ENCODE assay signal across 26 cellular contexts in the genomic region with DNA sequence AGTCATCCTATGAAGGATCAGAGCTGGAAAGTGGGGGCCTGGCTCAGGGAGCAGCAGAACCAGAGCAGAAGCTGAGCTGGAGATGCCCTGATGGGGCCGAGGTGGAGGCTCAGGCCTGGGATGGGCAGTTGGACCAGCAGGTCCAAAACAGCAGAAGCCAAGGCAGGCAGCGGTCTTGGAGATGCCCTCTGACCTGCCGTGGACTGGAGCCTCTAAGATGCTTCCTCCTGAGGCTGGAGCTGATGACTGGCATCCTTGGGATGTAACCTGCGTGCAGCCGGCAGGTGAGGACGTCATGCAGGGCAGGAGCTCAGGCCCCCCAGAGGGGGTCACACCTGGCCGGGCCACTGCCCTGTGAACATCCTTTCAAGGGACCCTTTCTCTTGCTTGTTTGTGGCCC.
DNase-seq lines count a peak whose midpoint lies in the region; ATAC-seq, FAIRE-seq and TF ChIP-seq lines count a peak whose summit lies in the region.
"Had no signal": no experiment of that assay in that cellular context is flagged by ENCODE, and none has a peak within 500 bp of the region (broad histone marks: within the 10 kb centered on the region; RNA-seq: fewer than 3 reads in every experiment).

No MANE protein-coding gene starts in this region.

- no peak for TF ChIP-seq POLR2A in suprapubic skin (IDR thresholded peaks at IDR 0.05)

- H3K79me2 ChIP-seq in astrocyte (ENCODE audit: insufficient read depth, low read length) = no peaks in the 10 kb centered on the region
- H3K79me2 ChIP-seq in neural progenitor cell (ENCODE audit: low read depth) = no peaks in the 10 kb centered on the region
- H3K79me2 ChIP-seq: hepatocyte, parathyroid adenoma had no signal

- CTCF ChIA-PET in activated CD4-positive, alpha-beta T cell treated with anti-CD3 and anti-CD28 coated beads for 36 hours (lab: Charles Lee) = interaction anchor here (0.8 to 2.2 kb wide), 4 partner anchors 21 to 223 kb away, joined by 3 to 9 read pairs (median 4); no protein-coding TSS in a partner anchor
- CTCF ChIA-PET in activated CD4-positive, alpha-beta memory T cell treated with anti-CD3 and anti-CD28 coated beads for 36 hours (lab: Charles Lee) = interaction anchor here (8.2 kb wide), 1 partner anchor 31 kb away, joined by 72 read pairs; no protein-coding TSS in a partner anchor

- FAIRE-seq in astrocyte (lab: Jason Lieb, UNC) = no peak
- FAIRE-seq: A204.1, GM18507 had no signal

- H3K4me1 Mint-ChIP-seq in activated CD4-positive, alpha-beta T cell treated with anti-CD3 and anti-CD28 coated beads for 36 hours = peaks cover 34% of the 10 kb centered on the region
- H3K4me1 Mint-ChIP-seq in astrocyte (ENCODE audit: low read depth, unreplicated experiment) (peaks cover 42% of the 10 kb centered on the region), neural progenitor cell (peaks cover 45% of the 10 kb centered on the region)
- H3K4me1 Mint-ChIP-seq in activated CD4-positive, alpha-beta memory T cell treated with anti-CD3 and anti-CD28 coated beads for 36 hours (ENCODE audit: low read depth) = peaks cover 37% of the 10 kb centered on the region
- H3K4me1 Mint-ChIP-seq: natural killer cell had no signal

- H3K36me3 Mint-ChIP-seq in activated CD4-positive, alpha-beta T cell treated with anti-CD3 and anti-CD28 coated beads for 36 hours (ENCODE audit: low read depth) = no peaks in the 10 kb centered on the region
- H3K36me3 Mint-ChIP-seq in astrocyte (ENCODE audit: low read depth, unreplicated experiment) = peaks cover 2% of the 10 kb centered on the region
- H3K36me3 Mint-ChIP-seq in neural progenitor cell = no peaks in the 10 kb centered on the region
- no peaks in the 10 kb centered on the region for H3K36me3 Mint-ChIP-seq in activated CD4-positive, alpha-beta memory T cell treated with anti-CD3 and anti-CD28 coated beads for 36 hours
- H3K36me3 Mint-ChIP-seq: brain, natural killer cell, type B pancreatic cell had no signal

- ATAC-seq in activated CD4-positive, alpha-beta T cell treated with anti-CD3 and anti-CD28 coated beads for 36 hours = no peak
- ATAC-seq: activated naive CD8-positive, alpha-beta T cell treated with anti-CD3 and anti-CD28 coated beads, Interleukin-2, amount 50 U/mL, for 24 hours; left lobe of liver; natural killer cell; stimulated activated naive CD8-positive, alpha-beta T cell treated with anti-CD3 and anti-CD28 coated beads, Interleukin-15, amount 100 ng/mL, for 72 hours; T-helper 17 cell had no signal

- H3K9ac ChIP-seq in astrocyte (ENCODE audit: low read length) = peak overlapping the region; percentile 61
- H3K9ac ChIP-seq in neural progenitor cell = no peak overlapping the region
- H3K9ac ChIP-seq: parathyroid adenoma had no signal

- peaks cover 2% of the 10 kb centered on the region for H3K27me3 Mint-ChIP-seq in activated CD4-positive, alpha-beta T cell treated with anti-CD3 and anti-CD28 coated beads for 36 hours
- peaks cover 2% of the 10 kb centered on the region for H3K27me3 Mint-ChIP-seq in astrocyte (ENCODE audit: low read depth, unreplicated experiment)
- H3K27me3 Mint-ChIP-seq in neural progenitor cell (ENCODE audit: insufficient read depth, low read depth) = peaks cover 4% of the 10 kb centered on the region
- H3K27me3 Mint-ChIP-seq in activated CD4-positive, alpha-beta memory T cell treated with anti-CD3 and anti-CD28 coated beads for 36 hours = peaks cover 4% of the 10 kb centered on the region
- H3K27me3 Mint-ChIP-seq: activated CD4-positive, alpha-beta T cell treated with anti-CD3 and anti-CD28 coated beads, Interleukin-2, amount 10 ng/mL, durations not matched to agents 24 days and 14 days had no signal

- H3K27me3 ChIP-seq in astrocyte (ENCODE audit: insufficient read depth, low read length) (no peaks in the 10 kb centered on the region), neural progenitor cell (no peaks in the 10 kb centered on the region), suprapubic skin (no peaks in the 10 kb centered on the region)
- H3K27me3 ChIP-seq: hepatocyte had no signal

- TF ChIP-seq CTCF in astrocyte (IDR thresholded peaks at IDR 0.05; ENCODE audit: insufficient read depth, low read depth, low read length) (no peak), neural progenitor cell (IDR thresholded peaks at IDR 0.05) (no peak), suprapubic skin (IDR thresholded peaks at IDR 0.05) (no peak)

- H3K4me3 ChIP-seq in astrocyte (ENCODE audit: insufficient read depth, low read depth, low read length) (no peak overlapping the region), neural progenitor cell (no peak overlapping the region), suprapubic skin (no peak overlapping the region)
- H3K4me3 ChIP-seq: hepatocyte had no signal

- no peak for TF ChIP-seq EP300 in suprapubic skin (IDR thresholded peaks at IDR 0.05)

- H3K9me3 ChIP-seq in astrocyte (ENCODE audit: insufficient read depth, low read depth, low read length) (no peaks in the 10 kb centered on the region), neural progenitor cell (ENCODE audit: low read depth) (no peaks in the 10 kb centered on the region), suprapubic skin (no peaks in the 10 kb centered on the region)

- peak overlapping the region; percentile 61 for H3K4me2 ChIP-seq in astrocyte (ENCODE audit: low read length)
- H3K4me2 ChIP-seq in neural progenitor cell = no peak overlapping the region
- H3K4me2 ChIP-seq: hepatocyte had no signal

- no peaks in the 10 kb centered on the region for H3K9me3 Mint-ChIP-seq in activated CD4-positive, alpha-beta T cell treated with anti-CD3 and anti-CD28 coated beads for 36 hours (ENCODE audit: low read depth)
- no peaks in the 10 kb centered on the region for H3K9me3 Mint-ChIP-seq in astrocyte (ENCODE audit: unreplicated experiment)
- no peaks in the 10 kb centered on the region for H3K9me3 Mint-ChIP-seq in neural progenitor cell
- no peaks in the 10 kb centered on the region for H3K9me3 Mint-ChIP-seq in activated CD4-positive, alpha-beta memory T cell treated with anti-CD3 and anti-CD28 coated beads for 36 hours
- H3K9me3 Mint-ChIP-seq: activated CD4-positive, alpha-beta T cell treated with anti-CD3 and anti-CD28 coated beads, Interleukin-2, amount 10 ng/mL, durations not matched to agents 24 days and 14 days; activated naive CD8-positive, alpha-beta T cell treated with anti-CD3 and anti-CD28 coated beads, Interleukin-2, amount 50 U/mL, for 24 hours; mesothelial cell of epicardium; natural killer cell; stimulated activated naive CD8-positive, alpha-beta T cell treated with anti-CD3 and anti-CD28 coated beads, Interleukin-15, amount 100 ng/mL, for 72 hours; type B pancreatic cell had no signal

- intact Hi-C loops in activated CD4-positive, alpha-beta T cell treated with anti-CD3 and anti-CD28 coated beads for 36 hours (cut with DNase I, micrococcal nuclease) = no loop called here
- intact Hi-C loops in activated CD4-positive, alpha-beta memory T cell treated with anti-CD3 and anti-CD28 coated beads for 36 hours (cut with micrococcal nuclease) = no loop called here

- H3F3A ChIP-seq in neural progenitor cell (ENCODE audit: low read depth) = peaks cover 8% of the 10 kb centered on the region

- H3K36me3 ChIP-seq in astrocyte (ENCODE audit: insufficient read depth, low read length) (no peaks in the 10 kb centered on the region), neural progenitor cell (no peaks in the 10 kb centered on the region), suprapubic skin (no peaks in the 10 kb centered on the region)

- 91% methylated on average over 7 of the region's 7 CpGs for whole genome bisulfite sequencing in suprapubic skin

- peak overlapping the region; percentile 75 for H3K27ac ChIP-seq in astrocyte (ENCODE audit: low read depth, low read length)
- no peak overlapping the region for H3K27ac ChIP-seq in neural progenitor cell
- no peak overlapping the region for H3K27ac ChIP-seq in suprapubic skin
- H3K27ac ChIP-seq: hepatocyte, parathyroid adenoma had no signal

- H3K4me3 Mint-ChIP-seq in activated CD4-positive, alpha-beta T cell treated with anti-CD3 and anti-CD28 coated beads for 36 hours = no peak overlapping the region
- H3K4me3 Mint-ChIP-seq in astrocyte (ENCODE audit: unreplicated experiment) (no peak overlapping the region), neural progenitor cell (no peak overlapping the region)
- H3K4me3 Mint-ChIP-seq in activated CD4-positive, alpha-beta memory T cell treated with anti-CD3 and anti-CD28 coated beads for 36 hours = no peak overlapping the region
- H3K4me3 Mint-ChIP-seq: activated CD4-positive, alpha-beta T cell treated with anti-CD3 and anti-CD28 coated beads, Interleukin-2, amount 10 ng/mL, durations not matched to agents 24 days and 14 days; activated naive CD8-positive, alpha-beta T cell treated with anti-CD3 and anti-CD28 coated beads, Interleukin-2, amount 50 U/mL, for 24 hours; brain; mesothelial cell of epicardium; natural killer cell; stimulated activated naive CD8-positive, alpha-beta T cell treated with anti-CD3 and anti-CD28 coated beads, Interleukin-15, amount 100 ng/mL, for 72 hours; T-helper 17 cell; type B pancreatic cell had no signal

- POLR2A ChIA-PET in activated CD4-positive, alpha-beta T cell treated with anti-CD3 and anti-CD28 coated beads for 36 hours (lab: Charles Lee) = interaction anchor here (1.3 kb wide), 2 partner anchors 22 to 47 kb away, joined by 3 to 4 read pairs; no protein-coding TSS in a partner anchor
- POLR2A ChIA-PET in activated CD4-positive, alpha-beta memory T cell treated with anti-CD3 and anti-CD28 coated beads for 36 hours (lab: Charles Lee) = no interaction called here

- H3K4me1 ChIP-seq in astrocyte (ENCODE audit: insufficient read depth, low read length) = peaks cover 48% of the 10 kb centered on the region
- H3K4me1 ChIP-seq in neural progenitor cell = peaks cover 28% of the 10 kb centered on the region
- peaks cover 22% of the 10 kb centered on the region for H3K4me1 ChIP-seq in suprapubic skin

- peak overlapping the region; percentile 11 for H3K27ac Mint-ChIP-seq in activated CD4-positive, alpha-beta T cell treated with anti-CD3 and anti-CD28 coated beads for 36 hours
- H3K27ac Mint-ChIP-seq in astrocyte (ENCODE audit: unreplicated experiment) = no peak overlapping the region
- peak overlapping the region; percentile 25 for H3K27ac Mint-ChIP-seq in neural progenitor cell
- no peak overlapping the region for H3K27ac Mint-ChIP-seq in activated CD4-positive, alpha-beta memory T cell treated with anti-CD3 and anti-CD28 coated beads for 36 hours
- H3K27ac Mint-ChIP-seq: activated CD4-positive, alpha-beta T cell treated with anti-CD3 and anti-CD28 coated beads, Interleukin-2, amount 10 ng/mL, durations not matched to agents 24 days and 14 days; mesothelial cell of epicardium; natural killer cell; T-helper 17 cell; type B pancreatic cell had no signal

- H2AFZ ChIP-seq in astrocyte (ENCODE audit: low read depth, low read length) (no peak overlapping the region), neural progenitor cell (replicated peaks) (no peak overlapping the region)
- H2AFZ ChIP-seq: hepatocyte, parathyroid adenoma had no signal

- H4K20me1 ChIP-seq in astrocyte (ENCODE audit: insufficient read depth, low read length) = no peaks in the 10 kb centered on the region
- H4K20me1 ChIP-seq in neural progenitor cell (ENCODE audit: low read depth) = no peaks in the 10 kb centered on the region

- DNase-seq in activated CD4-positive, alpha-beta T cell treated with anti-CD3 and anti-CD28 coated beads for 36 hours = no peak
- DNase-seq in activated CD4-positive, alpha-beta T cell treated with anti-CD3 and anti-CD28 coated beads, Interleukin-2, amount 50 U/mL, for 4 hours = no peak
- DNase-seq in astrocyte (ENCODE audit: low read depth) = no peak
- DNase-seq in neural progenitor cell (ENCODE audit: low spot score) = no peak
- peak; percentile 48 to 50 for DNase-seq in suprapubic skin (ENCODE audit: low spot score in 2 of 2)
- DNase-seq in activated CD4-positive, alpha-beta T cell treated with anti-CD3 and anti-CD28 coated beads for 48 hours = no peak
- DNase-seq in NCI-H1436 (lab: John Stamatoyannopoulos, UW) = no peak
- no peak for DNase-seq in activated CD4-positive, alpha-beta memory T cell treated with anti-CD3 and anti-CD28 coated beads for 36 hours
- DNase-seq: activated CD4-positive, alpha-beta T cell treated with anti-CD3 and anti-CD28 coated beads, Interleukin-2, amount 10 ng/mL, durations not matched to agents 24 days and 14 days; activated naive CD8-positive, alpha-beta T cell treated with anti-CD3 and anti-CD28 coated beads, Interleukin-2, amount 50 U/mL, for 24 hours; AML-193; effector memory CD4-positive, alpha-beta T cell; erythroblast; natural killer cell; NCI-H187; stimulated activated CD4-positive, alpha-beta T cell treated with anti-CD3 and anti-CD28 coated beads, Interleukin-15, amount 100 ng/mL, for 24 hours; stimulated activated naive CD8-positive, alpha-beta T cell treated with anti-CD3 and anti-CD28 coated beads, Interleukin-15, amount 100 ng/mL, for 72 hours; T-helper 17 cell had no signal

Comparison
In these comparisons a context has a peak if more than half of its experiments do, and no peak if none do; other contexts are left out.
1. DNase-seq: peak in suprapubic skin (2 of 2); none in activated CD4-positive, alpha-beta T cell treated with anti-CD3 and anti-CD28 coated beads for 36 hours (single experiment), activated CD4-positive, alpha-beta T cell treated with anti-CD3 and anti-CD28 coated beads, Interleukin-2, amount 50 U/mL, for 4 hours (0 of 2), astrocyte (single experiment), neural progenitor cell (single experiment), activated CD4-positive, alpha-beta T cell treated with anti-CD3 and anti-CD28 coated beads for 48 hours (single experiment), NCI-H1436 (single experiment) and activated CD4-positive, alpha-beta memory T cell treated with anti-CD3 and anti-CD28 coated beads for 36 hours (single experiment).
2. H3K27ac Mint-ChIP-seq: peak in activated CD4-positive, alpha-beta T cell treated with anti-CD3 and anti-CD28 coated beads for 36 hours (single experiment) and neural progenitor cell (single experiment); none in astrocyte (single experiment) and activated CD4-positive, alpha-beta memory T cell treated with anti-CD3 and anti-CD28 coated beads for 36 hours (single experiment).